In the genomic region with DNA sequence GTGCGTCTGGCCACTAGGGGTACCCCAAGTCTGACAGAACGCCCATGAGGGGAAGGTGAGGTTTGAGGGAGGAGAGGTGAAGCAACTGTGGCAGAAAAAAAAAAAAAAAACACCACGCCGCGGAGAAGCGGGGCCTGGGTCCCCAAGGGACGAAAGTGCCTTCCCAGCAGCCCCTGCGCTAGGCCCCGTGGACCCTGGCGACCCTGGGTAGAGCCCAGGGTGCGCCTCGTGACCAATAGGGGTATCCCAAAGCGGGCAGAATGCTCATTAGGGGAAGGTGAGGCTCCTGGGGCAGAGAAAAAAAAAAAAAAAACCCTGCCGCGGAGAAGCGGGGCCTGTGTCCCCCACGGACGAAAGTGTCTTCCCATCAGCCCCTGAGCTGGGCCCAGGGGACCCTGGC, we compare ENCODE assay signal across 8 cellular contexts.
DNase-seq lines count a peak whose midpoint lies in the region; ATAC-seq, FAIRE-seq and TF ChIP-seq lines count a peak whose summit lies in the region.
"Not testable (repeated sequence)": the region's sequence is repeated elsewhere in the genome, so short reads cannot be mapped to it uniquely, and the experiment has no call there.

No MANE protein-coding gene starts in this region.

- not testable (repeated sequence) for H3K27me3 ChIP-seq in right cardiac atrium (ENCODE audit: control insufficient read depth, insufficient read depth); HepG2 (ENCODE audit: control insufficient read depth in 1 of 2, insufficient read depth in 2 of 2, low read length in 2 of 2); spleen (replicated peaks in 1 of 7)

- in situ Hi-C loops in HepG2 (cut with HindIII; ENCODE audit: extremely low pct_ligation_motif_present, low pct_unique_long_range_greater_than_20kb) = not testable (repeated sequence)

- WGBS in right cardiac atrium = 71% methylated on average over 14 of the region's 18 CpGs
- WGBS in HepG2 (ENCODE audit: low lambda C conversion rate) = 28% methylated on average over 18 of the region's 18 CpGs
- 67 to 88% (median 78%) methylated on average over 4 to 18 of the region's 18 CpGs for whole genome bisulfite sequencing in spleen, 5 donors

- H3K4me3 Mint-ChIP-seq in osteocyte (ENCODE audit: unreplicated experiment) = not testable (repeated sequence)

- not testable (repeated sequence) for H2AFZ ChIP-seq in HepG2 (ENCODE audit: low read length)

- CTCF ChIA-PET in HepG2 (lab: Yijun Ruan, JAX; ENCODE audit: low intra/inter-chr PET ratio, low total read pairs) = not testable (repeated sequence)

- not testable (repeated sequence) for H4K20me1 ChIP-seq in HepG2 (ENCODE audit: insufficient read depth, low read length)

- H3K36me3 Mint-ChIP-seq in osteocyte (ENCODE audit: unreplicated experiment) = not testable (repeated sequence)

- not testable (repeated sequence) for H3K27ac Mint-ChIP-seq in osteocyte (ENCODE audit: unreplicated experiment)

- not testable (repeated sequence) for H3K9me3 ChIP-seq in right cardiac atrium (ENCODE audit: control insufficient read depth, low read length); HepG2 (ENCODE audit: low read length)
- peaks cover 0 to 20% (median 4%) of the 10 kb centered on the region in 8 donors for H3K9me3 ChIP-seq in spleen

- H3K4me1 Mint-ChIP-seq in osteocyte (ENCODE audit: unreplicated experiment) = not testable (repeated sequence)

- H3K4me1 ChIP-seq in right cardiac atrium (ENCODE audit: control insufficient read depth, insufficient read depth, low read length); HepG2 (ENCODE audit: insufficient read depth, low read length); spleen: not testable (repeated sequence)

- not testable (repeated sequence) for H3K4me2 ChIP-seq in HepG2 (ENCODE audit: low read depth, low read length)

- peak; percentile 0 for DNase-seq in SK-N-DZ (ENCODE audit: low spot score)
- peak; percentile 33 for DNase-seq in activated CD8-positive, alpha-beta memory T cell treated with anti-CD3 and anti-CD28 coated beads for 24 hours
- DNase-seq in right cardiac atrium = peak in 2 of 3 donors; percentile 2 to 9
- not testable (repeated sequence) for DNase-seq in HepG2 (ENCODE audit: low spot score)
- peak; percentile 20 for DNase-seq in mesenteric fat pad (ENCODE audit: low spot score)
- peak; percentile 74 for DNase-seq in osteocyte (ENCODE audit: extremely low spot score, unreplicated experiment)
- DNase-seq in sciatic nerve (ENCODE audit: low spot score) = peak; percentile 30
- DNase-seq in spleen = peak; percentile 70

- intact Hi-C loops in right cardiac atrium (cut with DNase I); HepG2 (cut with micrococcal nuclease; ENCODE audit: unreplicated experiment); sciatic nerve (cut with DNase I); spleen (cut with DNase I; ENCODE audit: low total_unique reads): not testable (repeated sequence)

- H3K36me3 ChIP-seq in HepG2 (replicated peaks in 1 of 2; ENCODE audit: control insufficient read depth in 1 of 2, insufficient read depth in 2 of 2, low read length in 2 of 2); spleen: not testable (repeated sequence)

- not testable (repeated sequence) for TF ChIP-seq EP300 in HepG2 (IDR thresholded peaks at IDR 0.05; ENCODE audit: low read depth in 2 of 2, low read length in 2 of 2); HepG2 (CRISPR knock-in tag; IDR thresholded peaks at IDR 0.05; ENCODE audit: borderline replicate concordance)

- TF ChIP-seq POLR2A in HepG2 (IDR thresholded peaks at IDR 0.05; ENCODE audit: insufficient read depth in 1 of 2, low read depth in 2 of 2, low read length in 2 of 2); spleen (IDR thresholded peaks at IDR 0.05): not testable (repeated sequence)

- H3K4me3 ChIP-seq in right cardiac atrium (ENCODE audit: low read length); HepG2 (replicated peaks in 1 of 3; ENCODE audit: insufficient read depth in 1 of 3, low read depth in 2 of 3, low read length in 3 of 3); spleen: not testable (repeated sequence)

- TF ChIP-seq RAD21 in HepG2 (CRISPR knock-in tag; IDR thresholded peaks at IDR 0.05) = not testable (repeated sequence)

- not testable (repeated sequence) for FAIRE-seq in HepG2 (lab: Jason Lieb, UNC)

- TF ChIP-seq CTCF in HepG2 (CRISPR knock-in tag; IDR thresholded peaks at IDR 0.05); osteocyte (IDR thresholded peaks at IDR 0.05); spleen (IDR thresholded peaks at IDR 0.05 in 8 of 11, conservative IDR thresholded peaks at IDR 0.05 in 3 of 11): not testable (repeated sequence)

- POLR2A ChIA-PET in HepG2 (lab: Yijun Ruan, JAX) = not testable (repeated sequence)

- not testable (repeated sequence) for H3K79me2 ChIP-seq in HepG2 (ENCODE audit: insufficient read depth, low read length)

- H3K27me3 Mint-ChIP-seq in osteocyte (ENCODE audit: unreplicated experiment) = not testable (repeated sequence)

- H3K27ac ChIP-seq in right cardiac atrium (ENCODE audit: low read length); HepG2 (ENCODE audit: extremely low read length, insufficient read depth, low read length); spleen: not testable (repeated sequence)

- not testable (repeated sequence) for BruUV-seq in HepG2 (replicated peaks; lab: Mats Ljungman, UMichigan)

- not testable (repeated sequence) for ATAC-seq in right cardiac atrium, sciatic nerve
- peak; percentile 54 for ATAC-seq in HepG2

- not testable (repeated sequence) for H3K9ac ChIP-seq in HepG2 (ENCODE audit: insufficient read depth, low read depth, low read length)

- H3K9me3 Mint-ChIP-seq in osteocyte (ENCODE audit: unreplicated experiment) = not testable (repeated sequence)
